In the genomic region with DNA sequence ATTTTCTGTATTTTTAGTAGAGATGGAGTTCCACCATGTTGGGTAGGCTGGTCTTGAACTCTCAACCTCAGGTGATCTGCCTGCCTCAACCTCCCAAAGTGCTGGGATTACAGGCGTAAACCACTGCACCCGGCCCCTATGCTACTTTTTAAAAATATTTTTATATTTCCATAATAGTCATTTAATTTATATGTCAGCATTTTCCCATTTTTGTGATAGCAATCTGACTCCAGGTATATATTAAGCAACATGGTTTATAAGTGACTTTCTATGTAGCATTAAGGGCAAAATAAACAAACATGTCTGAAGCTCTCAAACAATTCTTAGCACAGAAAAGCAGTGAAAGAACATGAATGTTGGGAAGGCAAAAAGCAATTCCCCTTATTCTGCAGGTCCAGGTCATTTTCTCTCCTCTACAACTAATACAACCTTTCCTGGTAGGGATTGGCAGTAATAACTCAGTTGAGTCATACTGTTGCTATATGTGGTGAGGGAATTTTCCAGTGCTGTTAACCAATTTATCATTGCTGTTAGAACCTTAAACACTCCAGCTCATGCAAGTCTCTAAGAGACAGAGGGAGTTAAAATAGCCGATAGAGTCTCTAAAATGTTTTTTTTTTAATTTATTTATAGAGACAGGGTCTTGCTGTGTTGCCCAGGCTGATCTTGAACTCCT, we compare ENCODE assay signal across 1 cellular context.
TF ChIP-seq lines count a peak whose summit lies in the region.

No MANE protein-coding gene starts in this region.

TF ChIP-seq in K562, 482 proteins besides CTCF, POLR2A, EP300 and RAD21 (continued from another document):
- TF ChIP-seq MYBL2 (IDR thresholded peaks at IDR 0.05; ENCODE audit: low read depth) (no peak), MYBL2 (CRISPR knock-in tag; IDR thresholded peaks at IDR 0.05; ENCODE audit: borderline replicate concordance) (no peak)
